ENCODE assay signal across 1 cellular context in genomic region chr4:1246111-1246881, GRCh38.
TF ChIP-seq lines count a peak whose summit lies in the region.

No MANE protein-coding gene starts in this region.

TF ChIP-seq in H1, 55 proteins besides CTCF, POLR2A, EP300 and RAD21 (continued from another document):
- TF ChIP-seq HDAC2 (IDR thresholded peaks at IDR 0.05; ENCODE audit: borderline replicate concordance in 1 of 2, low read depth in 2 of 2, low read length in 2 of 2) (no peak), GABPA (IDR thresholded peaks at IDR 0.05; ENCODE audit: borderline replicate concordance, insufficient read depth, low read length) (no peak), SRF (IDR thresholded peaks at IDR 0.05; ENCODE audit: low read depth, low read length) (no peak), TBP (IDR thresholded peaks at IDR 0.05; ENCODE audit: low read depth, low read length) (no peak), JUND (IDR thresholded peaks at IDR 0.05; ENCODE audit: low read length) (no peak), TCF12 (IDR thresholded peaks at IDR 0.05; ENCODE audit: low read depth, low read length) (no peak)
- TF ChIP-seq, protein P1, sequence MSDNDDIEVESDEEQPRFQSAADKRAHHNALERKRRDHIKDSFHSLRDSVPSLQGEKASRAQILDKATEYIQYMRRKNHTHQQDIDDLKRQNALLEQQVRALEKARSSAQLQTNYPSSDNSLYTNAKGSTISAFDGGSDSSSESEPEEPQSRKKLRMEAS (IDR thresholded peaks at IDR 0.05), result no peak
- TF ChIP-seq, protein P2, sequence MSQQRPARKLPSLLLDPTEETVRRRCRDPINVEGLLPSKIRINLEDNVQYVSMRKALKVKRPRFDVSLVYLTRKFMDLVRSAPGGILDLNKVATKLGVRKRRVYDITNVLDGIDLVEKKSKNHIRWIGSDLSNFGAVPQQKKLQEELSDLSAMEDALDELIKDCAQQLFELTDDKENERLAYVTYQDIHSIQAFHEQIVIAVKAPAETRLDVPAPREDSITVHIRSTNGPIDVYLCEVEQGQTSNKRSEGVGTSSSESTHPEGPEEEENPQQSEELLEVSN (IDR thresholded peaks at IDR 0.05), result no peak
